In genomic region chr22:49885281-49885680, GRCh38 we compare ENCODE assay signal across 21 cellular contexts.
"Had no signal": no experiment of that assay in that cellular context is flagged by ENCODE, and none has a peak within 500 bp of the region (broad histone marks: within the 10 kb centered on the region; RNA-seq: fewer than 3 reads in every experiment).

No MANE protein-coding gene starts in this region.

- ATAC-seq: foreskin keratinocyte; gastroesophageal sphincter; heart left ventricle; left colon; left lobe of liver; left ventricle myocardium superior; naive thymus-derived CD4-positive, alpha-beta T cell had no signal

- H3K27me3 Mint-ChIP-seq: naive thymus-derived CD4-positive, alpha-beta T cell had no signal

- H3K27ac Mint-ChIP-seq: naive thymus-derived CD4-positive, alpha-beta T cell had no signal

- H3K9me3 Mint-ChIP-seq: immature natural killer cell had no signal

- H3K4me3 Mint-ChIP-seq: immature natural killer cell; naive thymus-derived CD4-positive, alpha-beta T cell had no signal

- DNase-seq: dermis blood vessel endothelial cell; effector CD4-positive, alpha-beta T cell; effector memory CD4-positive, alpha-beta T cell; foreskin keratinocyte; heart left ventricle; hypothalamus; immature natural killer cell; islet precursor cell; kidney; kidney glomerular epithelial cell; left colon; left ventricle myocardium superior; lower lobe of right lung; mesenchymal stem cell; midbrain; naive thymus-derived CD4-positive, alpha-beta T cell had no signal

- FAIRE-seq: colon, endothelial cell of umbilical vein, frontal cortex, kidney had no signal
